ENCODE assay signal across 16 cellular contexts in the genomic region with DNA sequence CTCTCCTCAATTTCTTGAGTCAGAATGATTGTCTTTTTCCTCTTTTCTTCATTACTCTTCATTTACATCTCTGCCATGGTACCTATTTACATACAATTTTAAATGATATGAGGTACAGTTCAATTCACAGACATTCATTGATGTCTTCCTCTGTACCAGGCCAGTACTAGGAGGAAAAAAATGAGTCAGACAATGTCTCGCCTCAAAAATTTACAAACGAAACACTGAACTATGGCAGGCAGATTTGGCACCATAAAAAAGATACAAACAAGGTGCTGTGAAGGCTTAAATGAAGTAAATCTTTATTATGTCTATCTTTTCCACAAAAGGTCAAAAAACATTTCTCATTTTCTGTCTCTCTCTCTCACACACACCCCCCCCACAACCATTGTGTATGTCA.
"Had no signal": no experiment of that assay in that cellular context is flagged by ENCODE, and none has a peak within 500 bp of the region (broad histone marks: within the 10 kb centered on the region; RNA-seq: fewer than 3 reads in every experiment).

No MANE protein-coding gene starts in this region.

- H3K36me3 ChIP-seq: colonic mucosa, esophagus squamous epithelium, ovary, right atrium auricular region, sigmoid colon had no signal

- H3K27me3 ChIP-seq: colonic mucosa, esophagus squamous epithelium, hepatocyte, ovary, right atrium auricular region, sigmoid colon had no signal

- H3K9me3 ChIP-seq: colonic mucosa, esophagus squamous epithelium, ovary, right atrium auricular region, sigmoid colon had no signal

- H3K79me2 ChIP-seq: hepatocyte had no signal

- DNase-seq: colonic mucosa; dermis blood vessel endothelial cell; esophagus squamous epithelium; foreskin melanocyte; head of caudate nucleus; kidney glomerular epithelial cell; mammary epithelial cell; naive thymus-derived CD8-positive, alpha-beta T cell; ovary; sigmoid colon; stimulated activated CD4-positive, alpha-beta T cell treated with anti-CD3 and anti-CD28 coated beads, Interleukin-2, amount 100 ng/mL, for 48 hours; stimulated activated naive CD4-positive, alpha-beta T cell treated with Interleukin-2 at 50 U/mL for 16 hours; trophoblast cell had no signal

- H3K27ac ChIP-seq: colonic mucosa, esophagus squamous epithelium, hepatocyte, ovary, right atrium auricular region, skin epidermis had no signal

- H3K4me1 ChIP-seq: colonic mucosa, esophagus squamous epithelium, right atrium auricular region had no signal

- H3K4me2 ChIP-seq: hepatocyte had no signal

- H2AFZ ChIP-seq: hepatocyte had no signal

- H3K4me3 ChIP-seq: colonic mucosa, esophagus squamous epithelium, hepatocyte, ovary, right atrium auricular region, sigmoid colon, skin epidermis had no signal
